11 cellular contexts compared by ENCODE assay signal in the genomic region with DNA sequence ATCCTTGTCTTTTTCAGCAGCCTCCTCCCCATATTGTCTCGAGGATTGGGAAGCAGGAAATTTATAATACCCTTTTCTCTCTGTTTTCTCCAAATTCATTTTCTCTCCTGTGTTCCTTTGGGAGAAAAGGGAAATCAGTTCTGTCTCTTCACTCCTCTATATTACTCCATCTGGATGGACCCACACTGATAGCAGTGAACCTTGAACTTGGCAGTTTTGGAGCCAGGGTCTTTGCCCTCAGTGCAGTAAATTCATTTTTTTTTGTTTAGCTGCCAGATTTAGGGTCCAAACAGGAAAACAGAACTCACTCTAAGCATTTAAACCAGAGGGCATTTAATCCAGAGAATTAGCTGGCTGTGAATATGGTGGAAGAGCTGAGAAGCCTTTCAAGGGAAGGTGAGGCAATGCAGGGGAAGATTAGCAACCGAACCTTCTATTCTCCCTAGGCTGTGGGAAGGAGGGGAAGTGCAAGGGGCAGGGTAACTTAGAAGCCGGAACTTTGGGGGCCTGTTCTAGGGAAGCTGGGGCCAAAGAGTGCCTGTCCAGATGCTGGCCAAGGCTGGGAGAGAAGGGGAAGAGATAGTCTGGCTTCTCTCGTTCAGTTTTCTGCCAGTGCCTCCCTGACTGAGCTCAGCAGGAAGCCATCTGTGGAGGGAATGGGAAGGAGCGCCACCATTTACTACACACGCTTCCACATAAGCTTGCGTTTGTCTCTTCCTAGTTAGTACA. TPM values are rescaled to one million over a fixed set of nuclear protein-coding genes. Genes with fewer than 3 reads are reported as not detected.
DNase-seq lines count a peak whose midpoint lies in the region; ATAC-seq and TF ChIP-seq lines count a peak whose summit lies in the region.
"Had no signal": no experiment of that assay in that cellular context is flagged by ENCODE, and none has a peak within 500 bp of the region (broad histone marks: within the 10 kb centered on the region; RNA-seq: fewer than 3 reads in every experiment).

No MANE protein-coding gene starts in this region.

- peak overlapping the region; percentile 22 for H2AFZ ChIP-seq in ACC112 (ENCODE audit: low read length, unreplicated experiment)

- CTCF ChIA-PET in CD4-positive, alpha-beta memory T cell (lab: Charles Lee; ENCODE audit: partially characterized antibody), result interaction anchor here (0.7 to 2.1 kb wide), 6 partner anchors 15 to 108 kb away, joined by 3 to 5 read pairs (median 4); no protein-coding TSS in a partner anchor

- H3K27me3 ChIP-seq in ACC112 (ENCODE audit: insufficient read depth, low read length) (peaks cover 19% of the 10 kb centered on the region), H7 (ENCODE audit: control insufficient read depth, insufficient read depth, low read length) (no peaks in the 10 kb centered on the region), transverse colon (no peaks in the 10 kb centered on the region)
- no peaks in the 10 kb centered on the region for H3K27me3 ChIP-seq in CD4-positive, alpha-beta memory T cell (ENCODE audit: insufficient read depth, low read length)
- H3K27me3 ChIP-seq: breast epithelium had no signal

- WGBS in transverse colon (ENCODE audit: low coverage in 1 of 2), 2 donors, result 74 to 100% methylated on average over 1 to 7 of the region's 7 CpGs

- no peaks in the 10 kb centered on the region for H3K9me3 Mint-ChIP-seq in CD4-positive, alpha-beta memory T cell
- H3K9me3 Mint-ChIP-seq: neural crest cell had no signal

- POLR2A ChIA-PET in CD4-positive, alpha-beta memory T cell (lab: Charles Lee; ENCODE audit: partially characterized antibody), result no interaction called here

- no peaks in the 10 kb centered on the region for H3K36me3 Mint-ChIP-seq in T-helper 17 cell (ENCODE audit: low read depth)
- H3K36me3 Mint-ChIP-seq in CD4-positive, alpha-beta memory T cell, result peaks cover 5 to 11% of the 10 kb centered on the region in 2 donors

- H3K4me3 ChIP-seq in ACC112 (ENCODE audit: low read depth, low read length), result no peak overlapping the region
- H3K4me3 ChIP-seq in H7 (ENCODE audit: insufficient read depth, low read depth, low read length), result no peak overlapping the region
- H3K4me3 ChIP-seq in CD4-positive, alpha-beta memory T cell (ENCODE audit: low read length in 2 of 2), result no peak overlapping the region
- no peak overlapping the region for H3K4me3 ChIP-seq in transverse colon
- H3K4me3 ChIP-seq: breast epithelium had no signal

- ATAC-seq in T-helper 17 cell, result no peak
- ATAC-seq in left lobe of liver, result peak; percentile 59
- ATAC-seq in HG02852 (IDR thresholded peaks at IDR 0.05; ENCODE audit: unreplicated experiment), result no peak

- H3K27ac ChIP-seq in ACC112 (ENCODE audit: low read depth, low read length) (no peak overlapping the region), transverse colon (no peak overlapping the region)
- H3K27ac ChIP-seq in CD4-positive, alpha-beta memory T cell (ENCODE audit: low read depth, low read length), result no peak overlapping the region
- H3K27ac ChIP-seq: breast epithelium had no signal

- H3K9me3 ChIP-seq in T-helper 17 cell (ENCODE audit: control insufficient read depth, low read length, poor library complexity, severe bottlenecking) (no peaks in the 10 kb centered on the region), transverse colon (no peaks in the 10 kb centered on the region)
- H3K9me3 ChIP-seq in CD4-positive, alpha-beta memory T cell (ENCODE audit: control insufficient read depth in 1 of 2, low read length in 2 of 2), result no peaks in the 10 kb centered on the region
- H3K9me3 ChIP-seq: breast epithelium had no signal

- TF ChIP-seq CTCF in transverse colon (IDR thresholded peaks at IDR 0.05), result no peak
- no peak for TF ChIP-seq CTCF in GM13976 (IDR thresholded peaks at IDR 0.05; ENCODE audit: borderline replicate concordance, control extremely low read depth, extremely low read depth, insufficient read depth, missing control alignments)

- intact Hi-C loops in CD4-positive, alpha-beta memory T cell (cut with micrococcal nuclease), result no loop called here
- intact Hi-C loops in transverse colon (cut with DNase I; ENCODE audit: low total_unique reads), result no loop called here

- H3K4me1 ChIP-seq in ACC112 (ENCODE audit: control insufficient read depth, insufficient read depth, low read length, unreplicated experiment), result peaks cover 20% of the 10 kb centered on the region
- peaks cover 3% of the 10 kb centered on the region for H3K4me1 ChIP-seq in CD4-positive, alpha-beta memory T cell (ENCODE audit: insufficient read depth, low read length)
- H3K4me1 ChIP-seq in transverse colon, result peaks cover 18 to 28% (median 20%) of the 10 kb centered on the region in 4 donors

- no peaks in the 10 kb centered on the region for H3K36me3 ChIP-seq in ACC112 (ENCODE audit: insufficient read depth, low read length)
- H3K36me3 ChIP-seq in H7 (replicated peaks; ENCODE audit: control insufficient read depth, insufficient read depth, low read length), result no peaks in the 10 kb centered on the region
- no peaks in the 10 kb centered on the region for H3K36me3 ChIP-seq in CD4-positive, alpha-beta memory T cell (ENCODE audit: insufficient read depth, low read length)
- no peaks in the 10 kb centered on the region for H3K36me3 ChIP-seq in transverse colon
- H3K36me3 ChIP-seq: breast epithelium had no signal

- no peaks in the 10 kb centered on the region for H3K27me3 Mint-ChIP-seq in T-helper 17 cell
- H3K27me3 Mint-ChIP-seq in CD4-positive, alpha-beta memory T cell, result no peaks in the 10 kb centered on the region

- no peak for TF ChIP-seq EP300 in transverse colon (IDR thresholded peaks at IDR 0.05; ENCODE audit: low read depth)

- in situ Hi-C loops in transverse colon (cut with MboI; ENCODE audit: low pct_ligation_motif_present in 1 of 4, low pct_unique_long_range_greater_than_20kb in 1 of 4, low sequenced_read_pairs in 3 of 4) (no loop called here), GM13976 (cut with MboI; ENCODE audit: low sequenced_read_pairs, unreplicated experiment) (no loop called here)

- peak overlapping the region; percentile 60 for H3K27ac Mint-ChIP-seq in T-helper 17 cell
- H3K27ac Mint-ChIP-seq in CD4-positive, alpha-beta memory T cell, result peak overlapping the region in 3 of 7 donors; percentile 62 to 72 (median 69)

- H3K4me1 Mint-ChIP-seq in T-helper 17 cell, result peaks cover 2% of the 10 kb centered on the region
- peaks cover 0 to 5% (median 3%) of the 10 kb centered on the region in 4 donors for H3K4me1 Mint-ChIP-seq in CD4-positive, alpha-beta memory T cell

- peak overlapping the region; percentile 45 for H3K4me3 Mint-ChIP-seq in T-helper 17 cell
- peak overlapping the region in 1 of 8 donors; percentile 18 for H3K4me3 Mint-ChIP-seq in CD4-positive, alpha-beta memory T cell
- H3K4me3 Mint-ChIP-seq: neural crest cell had no signal

- DNase-seq in H7 (peak; percentile 59), T-helper 17 cell (no peak), left lobe of liver (ENCODE audit: low spot score) (no peak), transverse colon (no peak), GM13976 (ENCODE audit: low spot score) (no peak)
- no peak for DNase-seq in CD4-positive, alpha-beta memory T cell

- no peaks in the 10 kb centered on the region for H3K79me2 ChIP-seq in ACC112 (ENCODE audit: control insufficient read depth, insufficient read depth, low read length, unreplicated experiment)

- no peak for TF ChIP-seq POLR2A in transverse colon (IDR thresholded peaks at IDR 0.05)

RNA-seq across cellular contexts. Expression of a gene that starts 16.3 kb away (rescaled TPM):
- 6.4 and 7.5 TPM in 2 replicates for total RNA-seq in H7 (2014; rRNA removed; shearing (Covaris generic))
- total RNA-seq in T-helper 17 cell (1 to 10 TPM; 3.8 to 4.0 TPM), left lobe of liver (3.3 TPM), transverse colon (1 to 10 TPM; 1.1 to 6.8 (median 4.9) TPM)
- 10 to 100 TPM; 15.8 to 15.9 TPM for total RNA-seq in CD4-positive, alpha-beta memory T cell
- polyA plus RNA-seq in CD4-positive, alpha-beta memory T cell, result 1 to 10 TPM in 1 of 2 donors, under 1 TPM in 1; 0.97 to 3.3 TPM

RNA-seq across cellular contexts. Expression of a gene that starts 21.0 kb away (rescaled TPM):
- not detected in 2 replicates for total RNA-seq in H7 (2014; rRNA removed; shearing (Covaris generic))
- not detected for total RNA-seq in T-helper 17 cell
- 1.5 TPM for total RNA-seq in left lobe of liver
- total RNA-seq in CD4-positive, alpha-beta memory T cell, result not detected
- 1 to 10 TPM in 1 of 2 donors, not detected in 1; 1.2 TPM for polyA plus RNA-seq in CD4-positive, alpha-beta memory T cell
- not detected for total RNA-seq in transverse colon
- total RNA-seq: breast epithelium, neural crest cell, RPMI7951 had no signal

RNA-seq across cellular contexts. Expression of a gene that starts 26.0 kb away (rescaled TPM):
- total RNA-seq in H7 (2014; rRNA removed; shearing (Covaris generic)), result 14.4 and 16.4 TPM in 2 replicates
- total RNA-seq in T-helper 17 cell, result 10 to 100 TPM; 25.5 to 26.5 TPM
- 14.5 TPM for total RNA-seq in left lobe of liver
- 10 to 100 TPM; 31.8 to 33.8 TPM for total RNA-seq in CD4-positive, alpha-beta memory T cell
- 1 to 10 TPM; 6.1 to 9.9 TPM for polyA plus RNA-seq in CD4-positive, alpha-beta memory T cell
- 10 to 100 TPM; 30.3 to 47.5 (median 43.7) TPM for total RNA-seq in transverse colon

RNA-seq across cellular contexts. Expression of a gene that starts 26.0 kb away (rescaled TPM):
- total RNA-seq in H7 (2014; rRNA removed; shearing (Covaris generic)), result 75.2 and 85.5 TPM in 2 replicates
- 10 to 100 TPM; 28.6 to 28.7 TPM for total RNA-seq in T-helper 17 cell
- total RNA-seq in left lobe of liver, result 44.0 TPM
- total RNA-seq in CD4-positive, alpha-beta memory T cell, result 10 to 100 TPM; 61.1 to 66.3 TPM
- polyA plus RNA-seq in CD4-positive, alpha-beta memory T cell, result 10 to 100 TPM; 16.3 to 27.1 TPM
- total RNA-seq in transverse colon, result 100 to 1,000 TPM; 217 to 709 (median 255) TPM

RNA-seq across cellular contexts. Expression of a gene that starts 37.0 kb away (rescaled TPM):
- total RNA-seq in H7 (2014; rRNA removed; shearing (Covaris generic)), result 0.15 and 0.55 TPM in 2 replicates
- total RNA-seq in T-helper 17 cell, result under 1 TPM; 0.81 to 0.97 TPM
- total RNA-seq in left lobe of liver, result 0.50 TPM
- 1 to 10 TPM; 5.6 to 5.7 TPM for total RNA-seq in CD4-positive, alpha-beta memory T cell
- 1 to 10 TPM; 1.0 to 1.7 TPM for polyA plus RNA-seq in CD4-positive, alpha-beta memory T cell
- 1 to 10 TPM in 2 of 4 donors, under 1 TPM in 1, not detected in 1; 0.41 to 3.0 (median 1.9) TPM for total RNA-seq in transverse colon
